ENCODE assay signal across 28 cellular contexts in the genomic region with DNA sequence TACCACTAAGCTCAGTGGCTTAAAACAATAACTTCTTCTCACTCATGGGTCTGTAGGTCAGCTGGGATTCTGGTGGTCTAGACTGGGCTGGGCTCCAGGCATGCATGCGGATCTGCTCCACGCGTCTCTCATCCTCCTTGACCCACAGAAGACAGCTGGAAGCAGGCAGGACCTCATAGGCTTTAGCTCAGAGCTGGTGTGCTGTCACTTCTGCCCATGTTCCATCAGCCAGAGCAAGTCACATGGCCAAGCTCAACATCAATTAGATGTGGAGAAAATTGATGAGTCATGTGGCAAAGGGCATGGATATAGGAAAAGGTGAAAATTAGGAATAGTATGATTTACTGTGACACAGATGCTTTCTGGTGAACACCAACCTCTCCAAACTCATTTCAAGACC. TPM values are rescaled to one million over a fixed set of nuclear protein-coding genes. Genes with fewer than 3 reads are reported as not detected.
"Had no signal": no experiment of that assay in that cellular context is flagged by ENCODE, and none has a peak within 500 bp of the region (broad histone marks: within the 10 kb centered on the region; RNA-seq: fewer than 3 reads in every experiment).

No MANE protein-coding gene starts in this region.

- DNase-seq: central memory CD4-positive, alpha-beta T cell; cortex of kidney; dorsolateral prefrontal cortex; effector memory CD4-positive, alpha-beta T cell; esophagus squamous epithelium; foreskin fibroblast; immature natural killer cell; kidney; left cardiac atrium; left ventricle myocardium superior; nucleus accumbens; pancreas; right cardiac atrium; spleen; stimulated activated CD4-positive, alpha-beta T cell treated with anti-CD3 and anti-CD28 coated beads, Interleukin-15, amount 100 ng/mL, for 24 hours; stimulated activated CD4-positive, alpha-beta T cell treated with anti-CD3 and anti-CD28 coated beads, Interleukin-2, amount 100 ng/mL, for 24 hours; stimulated activated CD4-positive, alpha-beta T cell treated with anti-CD3 and anti-CD28 coated beads, Interleukin-4, amount 100 ng/mL, for 4 hours; stimulated activated naive B cell treated with anti-CD40 and anti-IgM and Interleukin-4, amounts not matched to agents 10 μg/mL and 1 μg/mL and 100 μg/mL, for 72 hours; stomach; substantia nigra; transverse colon had no signal

- FAIRE-seq: kidney, pancreas had no signal

- H3K36me3 ChIP-seq: esophagus squamous epithelium, neural progenitor cell, pancreas, spleen, stomach, thoracic aorta, transverse colon had no signal

- H3K9ac ChIP-seq: neural progenitor cell had no signal

- H3K4me1 ChIP-seq: esophagus squamous epithelium, neural progenitor cell, pancreas, spleen, stomach had no signal

- H3K4me3 ChIP-seq: dorsolateral prefrontal cortex, esophagus squamous epithelium, lung, neural progenitor cell, pancreas, spleen, stomach, thoracic aorta, transverse colon had no signal

- H3K27ac ChIP-seq: dorsolateral prefrontal cortex, epithelial cell of prostate, esophagus squamous epithelium, neural progenitor cell, pancreas, spleen, stomach, thoracic aorta had no signal

- H3K9me3 ChIP-seq: pancreas, stomach, thoracic aorta had no signal

- H3K27me3 ChIP-seq: dorsolateral prefrontal cortex, esophagus squamous epithelium, pancreas, spleen, stomach, transverse colon had no signal

- H3K4me2 ChIP-seq: neural progenitor cell had no signal

- ATAC-seq: left cardiac atrium; left ventricle myocardium superior; natural killer cell treated with Interleukin-12 subunit alpha and Interleukin-12 subunit beta and Interleukin-15 and Interleukin-18, amount 100 ng/mL, for 72 hours; pancreas; right cardiac atrium; stimulated activated naive B cell treated with anti-CD40 and anti-IgM and Interleukin-4, amounts not matched to agents 10 μg/mL and 1 μg/mL and 100 μg/mL, for 72 hours had no signal

- H2AFZ ChIP-seq: neural progenitor cell had no signal

RNA-seq across cellular contexts. Expression of gene RSPO4, which starts 58.9 kb away (rescaled TPM):
- total RNA-seq: chondrocyte, stomach, thoracic aorta, transverse colon, ureter had no signal
- polyA plus RNA-seq: immature natural killer cell had no signal
